ENCODE assay signal across 18 cellular contexts in the genomic region with DNA sequence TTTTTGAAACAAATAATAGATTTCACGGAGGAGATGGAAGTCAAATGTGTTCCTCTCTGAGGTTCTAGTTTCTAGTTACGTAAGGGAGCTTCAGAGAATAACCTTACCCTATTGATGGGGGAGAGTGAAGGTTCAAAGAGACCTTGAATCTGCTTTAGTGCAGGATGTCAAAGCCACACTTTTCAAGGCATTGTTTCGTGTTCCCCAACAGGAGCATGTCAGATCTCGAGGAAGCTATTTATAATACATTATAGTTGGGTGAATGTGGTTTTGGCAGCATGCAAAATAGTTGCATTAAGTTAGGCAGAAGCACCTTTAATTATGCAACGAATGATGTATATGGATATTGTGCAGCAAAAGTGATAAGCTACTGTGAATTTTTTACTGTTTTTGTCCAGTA.
A peak's percentile ranks its signal among the peaks of the same experiment; 100 is the strongest.
DNase-seq lines count a peak whose midpoint lies in the region; ATAC-seq, FAIRE-seq and TF ChIP-seq lines count a peak whose summit lies in the region.
"Had no signal": no experiment of that assay in that cellular context is flagged by ENCODE, and none has a peak within 500 bp of the region (broad histone marks: within the 10 kb centered on the region; RNA-seq: fewer than 3 reads in every experiment).

No MANE protein-coding gene starts in this region.

- no peak for TF ChIP-seq CTCF in MM.1S (IDR thresholded peaks at IDR 0.05; ENCODE audit: low read length)
- no peak for TF ChIP-seq CTCF in K562 (IDR thresholded peaks at IDR 0.05 in 2 of 3, conservative IDR thresholded peaks at IDR 0.05 in 1 of 3; ENCODE audit: insufficient read depth in 2 of 3, low read depth in 1 of 3, low read length in 3 of 3)
- no peak for TF ChIP-seq CTCF in foreskin keratinocyte (conservative IDR thresholded peaks at IDR 0.05)

- H3K36me3 Mint-ChIP-seq in activated naive CD4-positive, alpha-beta T cell treated with anti-CD3 and anti-CD28 coated beads for 36 hours (ENCODE audit: low read depth), result no peaks in the 10 kb centered on the region
- H3K36me3 Mint-ChIP-seq: CD4-positive, alpha-beta memory T cell had no signal

- 54 to 60% methylated on average over 5 of the region's 5 CpGs for WGBS in GM23248 (ENCODE audit: low coverage in 1 of 2, low lambda C conversion rate in 2 of 2, missing lambda C conversion rate in 2 of 2), 2 experiments
- WGBS in K562 (ENCODE audit: insufficient coverage, low coverage, missing lambda C conversion rate), result 20% methylated on average over 5 of the region's 5 CpGs

- ATAC-seq in K562, result no peak
- ATAC-seq in foreskin keratinocyte, result no peak
- ATAC-seq in HG03469 (IDR thresholded peaks at IDR 0.05; ENCODE audit: unreplicated experiment), result no peak
- ATAC-seq: GM23338, HCT116 had no signal

- no peaks in the 10 kb centered on the region for H4K20me1 ChIP-seq in GM23248 (ENCODE audit: insufficient read depth)
- H4K20me1 ChIP-seq in MM.1S (ENCODE audit: insufficient read depth, low read length), result no peaks in the 10 kb centered on the region
- H4K20me1 ChIP-seq in K562 (replicated peaks; ENCODE audit: control insufficient read depth, insufficient read depth, low read length), result no peaks in the 10 kb centered on the region

- in situ Hi-C loops in GM23248 (cut with MboI), result no loop called here
- in situ Hi-C loops in K562 (cut with MboI), result no loop called here

- no peak overlapping the region for H3K9ac ChIP-seq in GM23248
- no peak overlapping the region for H3K9ac ChIP-seq in MM.1S (ENCODE audit: low read length)
- H3K9ac ChIP-seq in K562 (ENCODE audit: insufficient read depth in 1 of 2, low read depth in 2 of 2, low read length in 2 of 2), result no peak overlapping the region

- H3K27ac ChIP-seq in GM23248 (no peak overlapping the region), MM.1S (ENCODE audit: low read length) (peak overlapping the region; percentile 45; the same call in 1 of the 2 replicates), K562 (ENCODE audit: extremely low read depth, low read depth, low read length) (no peak overlapping the region), foreskin keratinocyte (no peak overlapping the region)

- DNase-seq in GM23248 (no peak), MM.1S (peak; percentile 73), NCI-H526 treated with DMSO at 0.1 percent for 48 hours (lab: John Stamatoyannopoulos, UW) (peak; percentile 28), K562 (ENCODE audit: extremely low read depth in 1 of 4, low spot score in 3 of 4) (no peak), foreskin keratinocyte (no peak)
- DNase-seq in activated naive CD4-positive, alpha-beta T cell treated with anti-CD3 and anti-CD28 coated beads for 36 hours, result no peak
- DNase-seq: C1 segment of cervical spinal cord; CD4-positive, alpha-beta memory T cell; COR-L47; DMS153; DMS79 treated with DMSO at 0.1 percent for 48 hours; GF-D8; H9 had no signal

- no peak for FAIRE-seq in K562 (lab: Jason Lieb, UNC)
- FAIRE-seq: GM12891, GM18507 had no signal

- POLR2A ChIA-PET in K562 (lab: Yijun Ruan, JAX), result no interaction called here

- H3K9me1 ChIP-seq in K562 (ENCODE audit: control insufficient read depth, insufficient read depth, low read length), result no peaks in the 10 kb centered on the region

- no peak for TF ChIP-seq POLR2A in K562 (conservative IDR thresholded peaks at IDR 0.05)

- H3K4me1 ChIP-seq in GM23248 (ENCODE audit: insufficient read depth) (peaks cover 7% of the 10 kb centered on the region), MM.1S (ENCODE audit: low read length) (peaks cover 17% of the 10 kb centered on the region), K562 (replicated peaks in 1 of 2; ENCODE audit: control insufficient read depth in 2 of 2, insufficient read depth in 2 of 2, low read length in 2 of 2) (peaks cover 0 to 3% of the 10 kb centered on the region in 2 experiments; a peak in 2 of 5 replicates), foreskin keratinocyte (no peaks in the 10 kb centered on the region)

- H3K9me3 Mint-ChIP-seq in activated naive CD4-positive, alpha-beta T cell treated with anti-CD3 and anti-CD28 coated beads for 36 hours, result peaks cover 17% of the 10 kb centered on the region

- H2AFZ ChIP-seq in GM23248 (0 out of 2 replicates have a peak overlapping the region, but pooled peaks have one; percentile 15), MM.1S (ENCODE audit: low read length) (0 out of 2 replicates have a peak overlapping the region, but pooled peaks have one; percentile 3), K562 (ENCODE audit: low read depth, low read length) (peak overlapping the region; percentile 85)
- H2AFZ ChIP-seq: GM23338 had no signal

- no peak overlapping the region for H3K4me3 Mint-ChIP-seq in activated naive CD4-positive, alpha-beta T cell treated with anti-CD3 and anti-CD28 coated beads for 36 hours
- H3K4me3 Mint-ChIP-seq: CD4-positive, alpha-beta memory T cell; GM23338; H9 had no signal

- no peak overlapping the region for H3K27ac Mint-ChIP-seq in activated naive CD4-positive, alpha-beta T cell treated with anti-CD3 and anti-CD28 coated beads for 36 hours
- H3K27ac Mint-ChIP-seq: CD4-positive, alpha-beta memory T cell; GM23338; H9 had no signal

- H3K27me3 ChIP-seq in GM23248 (replicated peaks; ENCODE audit: insufficient read depth), result no peaks in the 10 kb centered on the region
- no peaks in the 10 kb centered on the region for H3K27me3 ChIP-seq in MM.1S (replicated peaks; ENCODE audit: insufficient read depth, low read length)
- no peaks in the 10 kb centered on the region for H3K27me3 ChIP-seq in K562 (ENCODE audit: control insufficient read depth in 2 of 2, insufficient read depth in 2 of 2, low read length in 2 of 2)
- H3K27me3 ChIP-seq in foreskin keratinocyte, result no peaks in the 10 kb centered on the region

- H3K36me3 ChIP-seq in GM23248 (ENCODE audit: low read depth) (no peaks in the 10 kb centered on the region), MM.1S (replicated peaks; ENCODE audit: insufficient read depth, low read length) (no peaks in the 10 kb centered on the region), K562 (ENCODE audit: control insufficient read depth, insufficient read depth, low read length) (no peaks in the 10 kb centered on the region)

- CTCF ChIA-PET in K562 (lab: Yijun Ruan, JAX; ENCODE audit: low intra/inter-chr PET ratio), result no interaction called here
- CTCF ChIA-PET in activated naive CD4-positive, alpha-beta T cell treated with anti-CD3 and anti-CD28 coated beads for 36 hours (lab: Charles Lee), result no interaction called here

- H3K79me2 ChIP-seq in GM23248 (ENCODE audit: insufficient read depth) (no peaks in the 10 kb centered on the region), MM.1S (ENCODE audit: low read length) (no peaks in the 10 kb centered on the region), K562 (ENCODE audit: control insufficient read depth, insufficient read depth, low read length) (no peaks in the 10 kb centered on the region)

- no peaks in the 10 kb centered on the region for H3K9me2 ChIP-seq in GM23248 (ENCODE audit: insufficient read depth)
- no peaks in the 10 kb centered on the region for H3K9me2 ChIP-seq in MM.1S (replicated peaks; ENCODE audit: insufficient read depth, low read length)

- no peak for TF ChIP-seq EP300 in K562 (IDR thresholded peaks at IDR 0.05; ENCODE audit: low read length)

- intact Hi-C loops in K562 (cut with micrococcal nuclease), result no loop called here
- intact Hi-C loops in activated naive CD4-positive, alpha-beta T cell treated with anti-CD3 and anti-CD28 coated beads for 36 hours (cut with micrococcal nuclease), result no loop called here

- H3K9me3 ChIP-seq in GM23248 (ENCODE audit: low read depth), result peaks cover 3% of the 10 kb centered on the region
- H3K9me3 ChIP-seq in MM.1S (replicated peaks; ENCODE audit: insufficient read depth, low read length), result no peaks in the 10 kb centered on the region
- H3K9me3 ChIP-seq in K562 (replicated peaks; ENCODE audit: control insufficient read depth, insufficient read depth, low read depth, low read length), result no peaks in the 10 kb centered on the region

- TF ChIP-seq RAD21 in K562 (CRISPR knock-in tag; conservative IDR thresholded peaks at IDR 0.05 in 1 of 2, IDR thresholded peaks at IDR 0.05 in 1 of 2), result no peak

- H3K4me3 ChIP-seq in GM23248 (no peak overlapping the region), MM.1S (ENCODE audit: low read length) (peak overlapping the region; percentile 44; the same call in 1 of the 2 replicates), K562 (no peak overlapping the region)
- H3K4me3 ChIP-seq: GM23338 had no signal

- no TSS peak for BruUV-seq in K562 (replicated peaks; lab: Mats Ljungman, UMichigan)

- H3K4me2 ChIP-seq in GM23248 (ENCODE audit: unreplicated experiment), result no peak overlapping the region
- H3K4me2 ChIP-seq in MM.1S (ENCODE audit: low read depth, low read length), result peak overlapping the region; percentile 81
- no peak overlapping the region for H3K4me2 ChIP-seq in K562 (ENCODE audit: insufficient read depth, low read length)
- H3K4me2 ChIP-seq: GM23338 had no signal

- no peaks in the 10 kb centered on the region for H3K27me3 Mint-ChIP-seq in activated naive CD4-positive, alpha-beta T cell treated with anti-CD3 and anti-CD28 coated beads for 36 hours (ENCODE audit: low read depth)
- H3K27me3 Mint-ChIP-seq: CD4-positive, alpha-beta memory T cell had no signal

- no peaks in the 10 kb centered on the region for H3F3A ChIP-seq in GM23248 (ENCODE audit: insufficient read depth)
- H3F3A ChIP-seq in MM.1S (ENCODE audit: insufficient read depth, low read length), result peaks cover 7% of the 10 kb centered on the region; the same call in 1 of the 2 replicates

- H3K4me1 Mint-ChIP-seq in activated naive CD4-positive, alpha-beta T cell treated with anti-CD3 and anti-CD28 coated beads for 36 hours (ENCODE audit: low read depth), result no peaks in the 10 kb centered on the region
- H3K4me1 Mint-ChIP-seq: CD4-positive, alpha-beta memory T cell; H9 had no signal

TF ChIP-seq in K562, 482 proteins besides CTCF, POLR2A, EP300 and RAD21 (continues in another document):
- no peak for TF ChIP-seq IRF2 (CRISPR knock-in tag; IDR thresholded peaks at IDR 0.05)
- TF ChIP-seq, protein P1, sequence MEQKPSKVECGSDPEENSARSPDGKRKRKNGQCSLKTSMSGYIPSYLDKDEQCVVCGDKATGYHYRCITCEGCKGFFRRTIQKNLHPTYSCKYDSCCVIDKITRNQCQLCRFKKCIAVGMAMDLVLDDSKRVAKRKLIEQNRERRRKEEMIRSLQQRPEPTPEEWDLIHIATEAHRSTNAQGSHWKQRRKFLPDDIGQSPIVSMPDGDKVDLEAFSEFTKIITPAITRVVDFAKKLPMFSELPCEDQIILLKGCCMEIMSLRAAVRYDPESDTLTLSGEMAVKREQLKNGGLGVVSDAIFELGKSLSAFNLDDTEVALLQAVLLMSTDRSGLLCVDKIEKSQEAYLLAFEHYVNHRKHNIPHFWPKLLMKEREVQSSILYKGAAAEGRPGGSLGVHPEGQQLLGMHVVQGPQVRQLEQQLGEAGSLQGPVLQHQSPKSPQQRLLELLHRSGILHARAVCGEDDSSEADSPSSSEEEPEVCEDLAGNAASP (IDR thresholded peaks at IDR 0.05), result no peak
- no peak for TF ChIP-seq ARNT (IDR thresholded peaks at IDR 0.05)
- no peak for TF ChIP-seq MAFK (IDR thresholded peaks at IDR 0.05; ENCODE audit: low read length)
- no peak for TF ChIP-seq ZNF274 (IDR thresholded peaks at IDR 0.05; ENCODE audit: borderline replicate concordance, low read depth, low read length)
- TF ChIP-seq ZNF311 (CRISPR knock-in tag; IDR thresholded peaks at IDR 0.05), result no peak

Comparison
In these comparisons a context has a peak if more than half of its experiments do, and no peak if none do; other contexts are left out.
1. DNase-seq: peak in MM.1S (single experiment) and NCI-H526 treated with DMSO at 0.1 percent for 48 hours (single experiment); none in GM23248 (single experiment), K562 (0 of 4), foreskin keratinocyte (0 of 2) and activated naive CD4-positive, alpha-beta T cell treated with anti-CD3 and anti-CD28 coated beads for 36 hours (single experiment).
2. H2AFZ ChIP-seq: peak in every context shown above with its lines; median percentile 85 in K562; 15 in GM23248; 3 in MM.1S.